ENCODE assay signal across 17 cellular contexts in genomic region chr10:127815147-127815546, GRCh38.
DNase-seq lines count a peak whose midpoint lies in the region; FAIRE-seq and TF ChIP-seq lines count a peak whose summit lies in the region.
"Had no signal": no experiment of that assay in that cellular context is flagged by ENCODE, and none has a peak within 500 bp of the region (broad histone marks: within the 10 kb centered on the region; RNA-seq: fewer than 3 reads in every experiment).

No MANE protein-coding gene starts in this region.

- H3K27me3 Mint-ChIP-seq in mesothelial cell of epicardium (ENCODE audit: low read depth), result peaks cover 35% of the 10 kb centered on the region

- H3K27me3 ChIP-seq in WERI-Rb-1 (ENCODE audit: insufficient read depth, low read depth, severe bottlenecking), result peaks cover 16% of the 10 kb centered on the region
- H3K27me3 ChIP-seq: colonic mucosa had no signal

- no peak overlapping the region for H3K4me3 Mint-ChIP-seq in mesothelial cell of epicardium

- H3K4me3 ChIP-seq in WERI-Rb-1 (ENCODE audit: low read depth, low read length), result no peak overlapping the region
- H3K4me3 ChIP-seq: colonic mucosa had no signal

- no peaks in the 10 kb centered on the region for H3K36me3 ChIP-seq in WERI-Rb-1
- H3K36me3 ChIP-seq: colonic mucosa had no signal

- H3K9me3 ChIP-seq in WERI-Rb-1 (ENCODE audit: severe bottlenecking), result no peaks in the 10 kb centered on the region
- H3K9me3 ChIP-seq: colonic mucosa had no signal

- no peaks in the 10 kb centered on the region for H3K4me1 Mint-ChIP-seq in mesothelial cell of epicardium

- no peaks in the 10 kb centered on the region for H3K9me3 Mint-ChIP-seq in mesothelial cell of epicardium

- no peaks in the 10 kb centered on the region for H3K36me3 Mint-ChIP-seq in mesothelial cell of epicardium

- DNase-seq in D721Med (ENCODE audit: insufficient read length, low spot score) (no peak), HT-29 (ENCODE audit: low spot score) (peak; percentile 20), WERI-Rb-1 (no peak), mesothelial cell of epicardium (ENCODE audit: low spot score in 2 of 2, unreplicated experiment in 2 of 2) (no peak), hepatic stellate cell (ENCODE audit: low spot score) (no peak), RPMI8226 (no peak), OCI-M1 (lab: John Stamatoyannopoulos, UW) (no peak), DMS53 treated with DMSO at 0.1 percent for 48 hours (lab: John Stamatoyannopoulos, UW; ENCODE audit: unreplicated experiment) (no peak)
- DNase-seq: activated CD4-positive, alpha-beta T cell treated with anti-CD3 and anti-CD28 coated beads for 48 hours; activated T-cell treated with anti-CD3 and anti-CD28 coated beads, Interleukin-2, amount 50 U/mL, for 48 hours; colonic mucosa; GOT3; NCI-H1048; PC-3; T-helper 2 cell; trophoblast cell had no signal

- no peak for FAIRE-seq in D721Med (lab: Jason Lieb, UNC)
- FAIRE-seq: GM18507 had no signal

- no peak overlapping the region for H3K27ac ChIP-seq in WERI-Rb-1
- H3K27ac ChIP-seq: colonic mucosa had no signal

- no peak overlapping the region for H3K27ac Mint-ChIP-seq in mesothelial cell of epicardium

- TF ChIP-seq CTCF in D721Med (IDR thresholded peaks at IDR 0.05; ENCODE audit: insufficient read depth, missing control alignments) (peak; percentile 23), WERI-Rb-1 (IDR thresholded peaks at IDR 0.05; ENCODE audit: low read depth, low read length) (0 out of 2 replicates have a peak, but pooled peaks have one; percentile 8), mesothelial cell of epicardium (IDR thresholded peaks at IDR 0.05; ENCODE audit: unreplicated experiment) (peak; percentile 57)
